33 cellular contexts compared by ENCODE assay signal in the genomic region with DNA sequence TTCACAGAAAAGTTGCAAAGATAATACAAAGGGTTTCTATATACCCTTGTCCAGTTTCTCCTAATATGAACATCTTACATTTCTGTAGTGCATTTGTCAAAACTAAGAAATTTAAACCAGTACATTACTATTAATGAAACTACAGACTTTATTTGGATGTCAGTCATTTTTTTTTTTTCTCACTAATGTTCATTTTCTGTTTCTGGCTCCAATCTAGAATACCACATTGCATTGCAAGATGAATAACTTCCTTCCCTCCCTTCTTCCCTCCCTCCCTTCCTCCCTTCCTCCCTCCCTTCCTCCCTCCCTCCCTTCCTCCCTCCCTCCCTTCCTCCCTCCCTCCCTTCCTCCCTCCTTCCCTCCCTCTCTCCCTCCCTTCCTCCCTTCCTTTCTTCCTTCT.
"Had no signal": no experiment of that assay in that cellular context is flagged by ENCODE, and none has a peak within 500 bp of the region (broad histone marks: within the 10 kb centered on the region; RNA-seq: fewer than 3 reads in every experiment).

No MANE protein-coding gene starts in this region.

- H3K36me3 ChIP-seq: MG63 had no signal

- DNase-seq: Karpas-422, Kasumi-1, MG63, MM.1S, MV-4-11, NCI-H1048, NCI-H1092, NCI-H1092 treated with DMSO at 0.1 percent for 48 hours, NCI-H1105, NCI-H1105 treated with DMSO at 0.1 percent for 48 hours, NCI-H1417 treated with DMSO at 0.1 percent for 48 hours, NCI-H1436, NCI-H1436 treated with DMSO at 0.1 percent for 48 hours, NCI-H146, NCI-H1694, NCI-H1694 treated with DMSO at 0.1 percent for 48 hours, NCI-H187, NCI-H187 treated with DMSO at 0.1 percent for 48 hours, NCI-H1930, NCI-H2029, NCI-H2029 treated with DMSO at 0.1 percent for 48 hours, NCI-H2081, NCI-H2081 treated with DMSO at 0.1 percent for 48 hours, NCI-H2107, NCI-H2171, NCI-H2227 treated with DMSO at 0.1 percent for 48 hours, NCI-H226, NCI-H345, NCI-H446, NCI-H446 treated with DMSO at 0.1 percent for 48 hours, NCI-H510A, NCI-H510A treated with DMSO at 0.1 percent for 48 hours had no signal

- H3K27ac ChIP-seq: KMS-11 had no signal

- H3K9me3 ChIP-seq: MG63 had no signal

- H3K9ac ChIP-seq: KMS-11 had no signal

- H3K4me2 ChIP-seq: KMS-11 had no signal

- H3K4me3 ChIP-seq: MG63 had no signal
